Comparison of ENCODE assay signal across 34 cellular contexts in the genomic region with DNA sequence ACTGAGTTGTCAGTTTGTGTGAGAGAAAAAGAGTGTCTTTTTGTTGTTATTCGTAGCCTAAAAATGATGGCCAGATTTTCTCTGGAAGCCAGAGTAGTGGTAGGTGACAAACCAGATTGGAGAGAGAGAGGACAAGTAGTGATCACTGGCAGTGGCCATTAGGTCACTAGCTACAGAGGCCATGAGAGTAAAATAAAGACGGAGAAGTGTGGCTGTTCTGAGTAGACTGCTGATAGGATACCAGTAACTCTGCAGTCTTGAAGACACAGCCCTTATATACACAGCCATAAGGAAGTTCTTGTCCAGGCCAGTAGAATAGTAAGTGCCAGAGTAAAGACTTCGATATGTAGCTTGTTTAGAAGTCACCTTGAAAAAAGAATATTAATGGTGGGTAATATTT.
"Had no signal": no experiment of that assay in that cellular context is flagged by ENCODE, and none has a peak within 500 bp of the region (broad histone marks: within the 10 kb centered on the region; RNA-seq: fewer than 3 reads in every experiment).

No MANE protein-coding gene starts in this region.

- H3K4me1 ChIP-seq: Peyer's patch had no signal

- DNase-seq: activated CD4-positive, alpha-beta T cell treated with anti-CD3 and anti-CD28 coated beads, Interleukin-2, amount 10 ng/mL, durations not matched to agents 24 days and 14 days; activated CD4-positive, alpha-beta T cell treated with anti-CD3 and anti-CD28 coated beads, Interleukin-2, amount 50 U/mL, for 4 hours; activated CD8-positive, alpha-beta T cell treated with anti-CD3 and anti-CD28 coated beads for 36 hours; activated effector memory CD4-positive, alpha-beta T cell treated with anti-CD3 and anti-CD28 coated beads, Interleukin-2, amount 50 U/mL, for 16 hours; activated naive CD4-positive, alpha-beta T cell; activated naive CD4-positive, alpha-beta T cell treated with anti-CD3 and anti-CD28 coated beads, Interleukin-2, amount 50 U/mL, for 16 hours; activated naive CD8-positive, alpha-beta T cell treated with anti-CD3 and anti-CD28 coated beads for 36 hours; activated T-cell treated with anti-CD3 and anti-CD28 coated beads, Interleukin-2, amount 50 U/mL, for 1 hour; activated T-cell treated with anti-CD3 and anti-CD28 coated beads, Interleukin-2, amount 50 U/mL, for 72 hours; amniotic stem cell; aorta; caudate nucleus; Karpas-422; KBM-7; NCI-H1048; NCI-H1105 treated with DMSO at 0.1 percent for 48 hours; NCI-H1436 treated with DMSO at 0.1 percent for 48 hours; NCI-H187; NCI-H2029 treated with DMSO at 0.1 percent for 48 hours; NCI-H2107; NCI-H2171; NCI-H510A; NCI-H526; NCI-H748 treated with DMSO at 0.1 percent for 48 hours; NK-92 treated with Interleukin-12 subunit alpha and Interleukin-12 subunit beta, amount 100 ng/mL, for 24 hours; PC-3; Peyer's patch; RPMI8226; SW 1271; T-helper 1 cell; T-helper 2 cell; T-helper 9 cell; WERI-Rb-1 had no signal

- H3K9me3 Mint-ChIP-seq: activated CD4-positive, alpha-beta T cell treated with anti-CD3 and anti-CD28 coated beads, Interleukin-2, amount 10 ng/mL, durations not matched to agents 24 days and 14 days; activated CD8-positive, alpha-beta T cell treated with anti-CD3 and anti-CD28 coated beads for 36 hours; activated naive CD8-positive, alpha-beta T cell treated with anti-CD3 and anti-CD28 coated beads for 36 hours; activated T-cell treated with anti-CD3 and anti-CD28 coated beads, Interleukin-2, amount 50 U/mL, for 72 hours; activated T-helper 17 cell treated with anti-CD3 and anti-CD28 coated beads, Interleukin-2, amount 50 U/mL, for 72 hours had no signal

- H3K4me3 Mint-ChIP-seq: activated CD4-positive, alpha-beta T cell treated with anti-CD3 and anti-CD28 coated beads, Interleukin-2, amount 10 ng/mL, durations not matched to agents 24 days and 14 days; activated CD8-positive, alpha-beta T cell treated with anti-CD3 and anti-CD28 coated beads for 36 hours; activated naive CD8-positive, alpha-beta T cell treated with anti-CD3 and anti-CD28 coated beads for 36 hours; activated T-cell treated with anti-CD3 and anti-CD28 coated beads, Interleukin-2, amount 50 U/mL, for 72 hours; activated T-helper 17 cell treated with anti-CD3 and anti-CD28 coated beads, Interleukin-2, amount 50 U/mL, for 72 hours had no signal

- H3K27ac Mint-ChIP-seq: activated CD4-positive, alpha-beta T cell treated with anti-CD3 and anti-CD28 coated beads, Interleukin-2, amount 10 ng/mL, durations not matched to agents 24 days and 14 days; activated CD8-positive, alpha-beta T cell treated with anti-CD3 and anti-CD28 coated beads for 36 hours; activated naive CD8-positive, alpha-beta T cell treated with anti-CD3 and anti-CD28 coated beads for 36 hours; activated T-cell treated with anti-CD3 and anti-CD28 coated beads, Interleukin-2, amount 50 U/mL, for 72 hours; activated T-helper 17 cell treated with anti-CD3 and anti-CD28 coated beads, Interleukin-2, amount 50 U/mL, for 72 hours had no signal

- H3K9me3 ChIP-seq: Peyer's patch had no signal

- H3K27me3 Mint-ChIP-seq: activated CD4-positive, alpha-beta T cell treated with anti-CD3 and anti-CD28 coated beads, Interleukin-2, amount 10 ng/mL, durations not matched to agents 24 days and 14 days; activated CD8-positive, alpha-beta T cell treated with anti-CD3 and anti-CD28 coated beads for 36 hours; activated naive CD8-positive, alpha-beta T cell treated with anti-CD3 and anti-CD28 coated beads for 36 hours; activated T-helper 17 cell treated with anti-CD3 and anti-CD28 coated beads, Interleukin-2, amount 50 U/mL, for 72 hours had no signal

- H3K27ac ChIP-seq: Peyer's patch, WERI-Rb-1 had no signal

- ATAC-seq: activated CD8-positive, alpha-beta T cell treated with anti-CD3 and anti-CD28 coated beads for 36 hours; activated T-cell treated with anti-CD3 and anti-CD28 coated beads, Interleukin-2, amount 50 U/mL, for 72 hours; activated T-helper 17 cell treated with anti-CD3 and anti-CD28 coated beads, Interleukin-2, amount 50 U/mL, for 72 hours; PC-3 had no signal

- H3K4me3 ChIP-seq: Peyer's patch had no signal

- H3K27me3 ChIP-seq: Peyer's patch had no signal
